ENCODE assay signal across 8 cellular contexts in the genomic region with DNA sequence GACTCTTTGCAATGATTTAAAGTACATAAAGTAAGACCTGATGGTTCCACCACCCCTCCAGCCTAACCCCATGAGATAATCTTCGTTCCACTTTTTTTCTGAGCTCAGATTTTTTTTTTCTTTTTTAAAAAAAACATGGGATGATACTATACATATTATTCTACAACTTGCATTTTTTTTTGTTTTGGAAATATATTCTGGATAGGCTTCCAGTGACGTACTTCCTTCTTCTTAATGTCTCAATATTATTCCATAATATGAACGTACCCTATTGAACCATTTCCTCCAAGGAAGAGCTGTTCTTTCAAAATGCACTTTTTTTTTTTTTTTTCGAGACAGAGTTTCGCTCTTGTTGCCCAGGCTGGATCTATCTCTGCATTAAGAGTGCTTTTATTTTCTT. TPM values are rescaled to one million over a fixed set of nuclear protein-coding genes. Genes with fewer than 3 reads are reported as not detected.
DNase-seq lines count a peak whose midpoint lies in the region; ATAC-seq and TF ChIP-seq lines count a peak whose summit lies in the region.

No MANE protein-coding gene starts in this region.

- H3K9me3 Mint-ChIP-seq in activated naive CD4-positive, alpha-beta T cell treated with anti-CD3 and anti-CD28 coated beads, Interleukin-2, amount 50 U/mL, for 24 hours: no peaks in the 10 kb centered on the region
- H3K9me3 Mint-ChIP-seq in activated naive CD4-positive, alpha-beta T cell treated with anti-CD3 and anti-CD28 coated beads, Interleukin-2, amount 50 U/mL, for 72 hours: no peaks in the 10 kb centered on the region
- no peaks in the 10 kb centered on the region for H3K9me3 Mint-ChIP-seq in activated naive CD8-positive, alpha-beta T cell (ENCODE audit: low read depth)

- intact Hi-C loops in right lobe of liver (cut with DNase I) (no loop called here), tibial artery (cut with DNase I; ENCODE audit: low total_unique reads) (loop anchor here (10.0 kb wide), 1 partner anchor 402 kb away; the partner anchor contains the start of genes SWT1 and TRMT1L)

- H3K9me3 ChIP-seq in right lobe of liver (no peaks in the 10 kb centered on the region), tibial artery (no peaks in the 10 kb centered on the region)

- TF ChIP-seq CTCF in right lobe of liver (IDR thresholded peaks at IDR 0.05) (no peak), tibial artery (IDR thresholded peaks at IDR 0.05) (no peak)

- peaks cover 0 to 23% (median 6%) of the 10 kb centered on the region in 4 donors for H3K4me1 ChIP-seq in right lobe of liver
- peaks cover 0 to 36% (median 10%) of the 10 kb centered on the region in 4 donors for H3K4me1 ChIP-seq in tibial artery

- H3K36me3 ChIP-seq in right lobe of liver: no peaks in the 10 kb centered on the region
- no peaks in the 10 kb centered on the region for H3K36me3 ChIP-seq in tibial artery

- peak overlapping the region; percentile 78 for H3K27ac Mint-ChIP-seq in activated naive CD4-positive, alpha-beta T cell treated with anti-CD3 and anti-CD28 coated beads, Interleukin-2, amount 50 U/mL, for 24 hours
- H3K27ac Mint-ChIP-seq in activated naive CD4-positive, alpha-beta T cell treated with anti-CD3 and anti-CD28 coated beads, Interleukin-2, amount 50 U/mL, for 72 hours: peak overlapping the region in 1 of 2 donors; percentile 99
- H3K27ac Mint-ChIP-seq in activated naive CD8-positive, alpha-beta T cell: peak overlapping the region; percentile 86

- peak overlapping the region in 1 of 3 donors; percentile 93 for H3K27ac ChIP-seq in right lobe of liver
- H3K27ac ChIP-seq in tibial artery: peak overlapping the region in 1 of 2 donors; percentile 91

- WGBS in right lobe of liver (ENCODE audit: insufficient coverage, low coverage, low lambda C conversion rate, missing lambda C conversion rate): 40% methylated on average over 5 of the region's 5 CpGs

- peak overlapping the region; percentile 82 to 93 (median 90) for H3K4me3 ChIP-seq in right lobe of liver
- peak overlapping the region; percentile 79 to 82 for H3K4me3 ChIP-seq in tibial artery

- no peak for ATAC-seq in activated naive CD4-positive, alpha-beta T cell treated with anti-CD3 and anti-CD28 coated beads, Interleukin-2, amount 50 U/mL, for 72 hours
- ATAC-seq in right lobe of liver: no peak
- ATAC-seq in GM18520 (IDR thresholded peaks at IDR 0.05; ENCODE audit: unreplicated experiment): no peak
- ATAC-seq in GM19463 (IDR thresholded peaks at IDR 0.05; ENCODE audit: unreplicated experiment): no peak
- ATAC-seq in HG03460 (IDR thresholded peaks at IDR 0.05; ENCODE audit: unreplicated experiment): no peak

- H3K27me3 ChIP-seq in right lobe of liver (no peaks in the 10 kb centered on the region), tibial artery (no peaks in the 10 kb centered on the region)

- H3K4me1 Mint-ChIP-seq in activated naive CD4-positive, alpha-beta T cell treated with anti-CD3 and anti-CD28 coated beads, Interleukin-2, amount 50 U/mL, for 24 hours: peaks cover 57% of the 10 kb centered on the region
- peaks cover 57% of the 10 kb centered on the region for H3K4me1 Mint-ChIP-seq in activated naive CD8-positive, alpha-beta T cell (ENCODE audit: low read depth)

- no peak for DNase-seq in activated naive CD4-positive, alpha-beta T cell treated with anti-CD3 and anti-CD28 coated beads, Interleukin-2, amount 50 U/mL, for 72 hours (ENCODE audit: low spot score in 2 of 2)
- DNase-seq in right lobe of liver (no peak), tibial artery (no peak)

- H3K36me3 Mint-ChIP-seq in activated naive CD4-positive, alpha-beta T cell treated with anti-CD3 and anti-CD28 coated beads, Interleukin-2, amount 50 U/mL, for 24 hours: peaks cover 2% of the 10 kb centered on the region
- H3K36me3 Mint-ChIP-seq in activated naive CD4-positive, alpha-beta T cell treated with anti-CD3 and anti-CD28 coated beads, Interleukin-2, amount 50 U/mL, for 72 hours: peaks cover 7 to 14% of the 10 kb centered on the region in 2 donors
- no peaks in the 10 kb centered on the region for H3K36me3 Mint-ChIP-seq in activated naive CD8-positive, alpha-beta T cell

- no peak for TF ChIP-seq POLR2A in right lobe of liver (IDR thresholded peaks at IDR 0.05)

- H3K4me3 Mint-ChIP-seq in activated naive CD4-positive, alpha-beta T cell treated with anti-CD3 and anti-CD28 coated beads, Interleukin-2, amount 50 U/mL, for 24 hours: peak overlapping the region; percentile 96
- peak overlapping the region; percentile 90 for H3K4me3 Mint-ChIP-seq in activated naive CD8-positive, alpha-beta T cell

- H3K27me3 Mint-ChIP-seq in activated naive CD4-positive, alpha-beta T cell treated with anti-CD3 and anti-CD28 coated beads, Interleukin-2, amount 50 U/mL, for 24 hours: no peaks in the 10 kb centered on the region
- H3K27me3 Mint-ChIP-seq in activated naive CD8-positive, alpha-beta T cell: peaks cover 3% of the 10 kb centered on the region

RNA-seq across cellular contexts. Expression of gene EDEM3, which starts 1.6 kb away (rescaled TPM):
- total RNA-seq in activated naive CD4-positive, alpha-beta T cell treated with anti-CD3 and anti-CD28 coated beads, Interleukin-2, amount 50 U/mL, for 72 hours: 10 to 100 TPM; 11.8 to 12.7 TPM
- 10 to 100 TPM; 18.5 to 36.4 (median 31.0) TPM for total RNA-seq in right lobe of liver
